In the genomic region with DNA sequence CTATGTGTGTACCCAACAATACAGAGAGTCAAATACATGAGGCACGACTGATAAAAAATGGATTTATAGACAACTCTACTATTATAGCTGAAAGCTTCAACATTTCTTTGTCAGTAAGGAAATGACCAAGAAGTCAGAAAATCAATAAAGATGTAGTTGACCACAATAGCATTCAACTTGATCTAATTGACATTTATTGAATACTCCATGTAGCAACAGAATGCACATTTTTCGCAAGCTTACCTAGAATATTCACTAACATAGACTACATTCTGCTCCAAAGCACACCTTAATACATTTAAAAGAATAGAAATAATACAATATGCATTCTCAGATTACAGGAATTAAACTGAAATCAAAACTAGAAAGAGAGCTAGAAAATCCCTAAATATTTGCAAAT, we compare ENCODE assay signal across 11 cellular contexts. TPM values are rescaled to one million over a fixed set of nuclear protein-coding genes. Genes with fewer than 3 reads are reported as not detected.
"Had no signal": no experiment of that assay in that cellular context is flagged by ENCODE, and none has a peak within 500 bp of the region (broad histone marks: within the 10 kb centered on the region; RNA-seq: fewer than 3 reads in every experiment).

No MANE protein-coding gene starts in this region.

- H3K36me3 ChIP-seq: HAP-1 had no signal

- H3K9ac ChIP-seq: GM23248 had no signal

- H3K9me3 ChIP-seq: HAP-1 had no signal

- H2AFZ ChIP-seq: GM23248, GM23338 had no signal

- DNase-seq: GM23248, GOT3, H7, H9, HCEC 1CT, HFFc6 had no signal

- H3K4me3 ChIP-seq: GM23248, GM23338, HAP-1 had no signal

- ATAC-seq: GM23338, HCT116 had no signal

- H3K4me1 ChIP-seq: HAP-1 had no signal

- H3K27ac ChIP-seq: GM23248 had no signal

- FAIRE-seq: H1, H54 had no signal

- H3K4me2 ChIP-seq: GM23338 had no signal

RNA-seq across cellular contexts. Expression of a gene that starts 49.2 kb away (rescaled TPM):
- total RNA-seq: GM23338, H1, H9 had no signal
- polyA plus RNA-seq: GM23338 had no signal
